ENCODE assay signal across 9 cellular contexts in genomic region chr3:154904328-154904727, GRCh38.
A peak's percentile ranks its signal among the peaks of the same experiment; 100 is the strongest.
DNase-seq lines count a peak whose midpoint lies in the region; ATAC-seq and TF ChIP-seq lines count a peak whose summit lies in the region.
"Had no signal": no experiment of that assay in that cellular context is flagged by ENCODE, and none has a peak within 500 bp of the region (broad histone marks: within the 10 kb centered on the region; RNA-seq: fewer than 3 reads in every experiment).

No MANE protein-coding gene starts in this region.

- CTCF ChIA-PET in PC-9 (lab: Charles Lee), result interaction anchor here (0.6 kb wide), 1 partner anchor 77 kb away, joined by 4 read pairs; no protein-coding TSS in a partner anchor
- CTCF ChIA-PET in T-cell (lab: Charles Lee), result no interaction called here

- TF ChIP-seq EP300 in ovary (IDR thresholded peaks at IDR 0.05), result no peak

- peaks cover 0 to 9% (median 5%) of the 10 kb centered on the region in 3 donors for H3K9me3 Mint-ChIP-seq in T-cell

- H2AFZ ChIP-seq in ACC112 (ENCODE audit: low read length, unreplicated experiment) (peak overlapping the region; percentile 44), PC-9 (no peak overlapping the region)

- H3K27ac ChIP-seq in ACC112 (ENCODE audit: low read depth, low read length) (no peak overlapping the region), PC-9 (no peak overlapping the region), ovary (no peak overlapping the region)

- H3K27ac Mint-ChIP-seq in T-cell, result no peak overlapping the region

- no peaks in the 10 kb centered on the region for H3F3A ChIP-seq in PC-9 (ENCODE audit: insufficient read depth, low read depth)

- in situ Hi-C loops in GM13976 (cut with MboI; ENCODE audit: low sequenced_read_pairs, unreplicated experiment), result no loop called here

- POLR2A ChIA-PET in PC-9 (lab: Charles Lee; ENCODE audit: unreplicated experiment), result no interaction called here
- POLR2A ChIA-PET in T-cell (lab: Charles Lee), result no interaction called here

- H3K36me3 ChIP-seq in ACC112 (ENCODE audit: insufficient read depth, low read length) (no peaks in the 10 kb centered on the region), PC-9 (ENCODE audit: low read depth) (no peaks in the 10 kb centered on the region), ovary (no peaks in the 10 kb centered on the region)

- no peak overlapping the region for H3K4me2 ChIP-seq in PC-9

- no peaks in the 10 kb centered on the region for H3K4me1 Mint-ChIP-seq in T-cell

- no peak for ATAC-seq in T-cell (replicated peaks in 1 of 4)

- DNase-seq in GM13976 (ENCODE audit: low spot score), result peak; percentile 9
- peak in 1 of 2 experiments; percentile 3 for DNase-seq in PC-9
- DNase-seq in glomerular visceral epithelial cell (ENCODE audit: extremely low spot score), result peak; percentile 13
- no peak for DNase-seq in hypothalamus (lab: John Stamatoyannopoulos, UW)
- no peak for DNase-seq in ovary
- no peak for DNase-seq in superior temporal gyrus (ENCODE audit: extremely low spot score)
- DNase-seq in T-cell, result no peak
- DNase-seq: NCI-H187 treated with DMSO at 0.1 percent for 48 hours had no signal

- no peaks in the 10 kb centered on the region for H3K9me2 ChIP-seq in PC-9 (ENCODE audit: insufficient read depth)

- intact Hi-C loops in PC-9 (cut with micrococcal nuclease; ENCODE audit: unreplicated experiment), result loop anchor here (1.0 kb wide), 1 partner anchor 419 kb away; no protein-coding TSS in a partner anchor
- intact Hi-C loops in ovary (cut with DNase I), result no loop called here

- H3K4me1 ChIP-seq in ACC112 (ENCODE audit: control insufficient read depth, insufficient read depth, low read length, unreplicated experiment), result no peaks in the 10 kb centered on the region
- H3K4me1 ChIP-seq in PC-9 (replicated peaks; ENCODE audit: insufficient read depth), result no peaks in the 10 kb centered on the region
- no peaks in the 10 kb centered on the region for H3K4me1 ChIP-seq in ovary (ENCODE audit: insufficient read depth)

- no peak overlapping the region for H3K4me3 Mint-ChIP-seq in T-cell

- WGBS in ovary, 3 donors, result 46 to 50% (median 50%) methylated on average over 2 of the region's 2 CpGs

- no peak for TF ChIP-seq POLR2A in ovary (IDR thresholded peaks at IDR 0.05)

- no peak for TF ChIP-seq CTCF in GM13976 (IDR thresholded peaks at IDR 0.05; ENCODE audit: borderline replicate concordance, control extremely low read depth, extremely low read depth, insufficient read depth, missing control alignments)
- peak; percentile 64; the same call in 1 of the 2 replicates for TF ChIP-seq CTCF in PC-9 (conservative IDR thresholded peaks at IDR 0.05)
- no peak for TF ChIP-seq CTCF in ovary (IDR thresholded peaks at IDR 0.05)

- no TSS peak for BruUV-seq in PC-9 (replicated peaks; lab: Mats Ljungman, UMichigan)

- H3K27me3 ChIP-seq in ACC112 (ENCODE audit: insufficient read depth, low read length) (no peaks in the 10 kb centered on the region), PC-9 (ENCODE audit: insufficient read depth, low read depth) (no peaks in the 10 kb centered on the region), ovary (no peaks in the 10 kb centered on the region)

- no peaks in the 10 kb centered on the region for H4K20me1 ChIP-seq in PC-9 (ENCODE audit: insufficient read depth)

- H3K79me2 ChIP-seq in ACC112 (ENCODE audit: control insufficient read depth, insufficient read depth, low read length, unreplicated experiment) (no peaks in the 10 kb centered on the region), PC-9 (ENCODE audit: low read depth) (no peaks in the 10 kb centered on the region)

- H3K36me3 Mint-ChIP-seq in T-cell, result no peaks in the 10 kb centered on the region

- H3K27me3 Mint-ChIP-seq in T-cell, result no peaks in the 10 kb centered on the region

- no peaks in the 10 kb centered on the region for H3K9me3 ChIP-seq in PC-9 (ENCODE audit: insufficient read depth, low read depth)
- no peaks in the 10 kb centered on the region for H3K9me3 ChIP-seq in ovary

- no peak overlapping the region for H3K4me3 ChIP-seq in ACC112 (ENCODE audit: low read depth, low read length)
- H3K4me3 ChIP-seq in PC-9, result no peak overlapping the region
- H3K4me3 ChIP-seq in ovary, result no peak overlapping the region

Comparison
In these comparisons a context has a peak if more than half of its experiments do, and no peak if none do; other contexts are left out.
1. DNase-seq: peak in GM13976 (single experiment) and glomerular visceral epithelial cell (single experiment); none in hypothalamus (0 of 51), ovary (0 of 5), superior temporal gyrus (single experiment) and T-cell (0 of 34).